ENCODE assay signal across 1 cellular context in genomic region chr1:230083053-230083452, GRCh38.
TF ChIP-seq lines count a peak whose summit lies in the region.

No MANE protein-coding gene starts in this region.

TF ChIP-seq in K562, 482 proteins besides CTCF, POLR2A, EP300 and RAD21:
- TF ChIP-seq, protein P1, sequence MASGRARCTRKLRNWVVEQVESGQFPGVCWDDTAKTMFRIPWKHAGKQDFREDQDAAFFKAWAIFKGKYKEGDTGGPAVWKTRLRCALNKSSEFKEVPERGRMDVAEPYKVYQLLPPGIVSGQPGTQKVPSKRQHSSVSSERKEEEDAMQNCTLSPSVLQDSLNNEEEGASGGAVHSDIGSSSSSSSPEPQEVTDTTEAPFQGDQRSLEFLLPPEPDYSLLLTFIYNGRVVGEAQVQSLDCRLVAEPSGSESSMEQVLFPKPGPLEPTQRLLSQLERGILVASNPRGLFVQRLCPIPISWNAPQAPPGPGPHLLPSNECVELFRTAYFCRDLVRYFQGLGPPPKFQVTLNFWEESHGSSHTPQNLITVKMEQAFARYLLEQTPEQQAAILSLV (tag; IDR thresholded peaks at IDR 0.05): no peak
- TF ChIP-seq, protein P2, sequence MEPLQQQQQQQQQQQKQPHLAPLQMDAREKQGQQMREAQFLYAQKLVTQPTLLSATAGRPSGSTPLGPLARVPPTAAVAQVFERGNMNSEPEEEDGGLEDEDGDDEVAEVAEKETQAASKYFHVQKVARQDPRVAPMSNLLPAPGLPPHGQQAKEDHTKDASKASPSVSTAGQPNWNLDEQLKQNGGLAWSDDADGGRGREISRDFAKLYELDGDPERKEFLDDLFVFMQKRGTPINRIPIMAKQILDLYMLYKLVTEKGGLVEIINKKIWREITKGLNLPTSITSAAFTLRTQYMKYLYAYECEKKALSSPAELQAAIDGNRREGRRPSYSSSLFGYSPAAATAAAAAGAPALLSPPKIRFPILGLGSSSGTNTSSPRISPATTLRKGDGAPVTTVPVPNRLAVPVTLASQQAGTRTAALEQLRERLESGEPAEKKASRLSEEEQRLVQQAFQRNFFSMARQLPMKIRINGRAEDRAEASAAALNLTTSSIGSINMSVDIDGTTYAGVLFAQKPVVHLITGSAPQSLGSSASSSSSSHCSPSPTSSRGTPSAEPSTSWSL (CRISPR knock-in tag; IDR thresholded peaks at IDR 0.05; ENCODE audit: borderline replicate concordance): no peak
- TF ChIP-seq ZNF740 (CRISPR knock-in tag; IDR thresholded peaks at IDR 0.05): peak; percentile 69; the same call in 1 of the 2 replicates
- TF ChIP-seq ZNF740 (tag; IDR thresholded peaks at IDR 0.05): no peak
- TF ChIP-seq TBP (optimal IDR thresholded peaks at IDR 0.05; ENCODE audit: low read depth, low read length): no peak
- TF ChIP-seq NFATC3 (IDR thresholded peaks at IDR 0.05): no peak
- no peak for TF ChIP-seq CC2D1A (IDR thresholded peaks at IDR 0.05)
- no peak for TF ChIP-seq PCBP2 (IDR thresholded peaks at IDR 0.05; ENCODE audit: low read depth, low read length, poor library complexity, severe bottlenecking)
- no peak for TF ChIP-seq LARP7 (IDR thresholded peaks at IDR 0.05)
- 0 out of 2 replicates have a peak, but pooled peaks have one; percentile 16 for TF ChIP-seq ZBTB7A (IDR thresholded peaks at IDR 0.05; ENCODE audit: borderline replicate concordance, control insufficient read depth, low read depth, low read length)
- no peak for TF ChIP-seq ZNF668 (CRISPR knock-in tag; IDR thresholded peaks at IDR 0.05)
- TF ChIP-seq HNRNPL (IDR thresholded peaks at IDR 0.05; ENCODE audit: low read depth, low read length): no peak
- no peak for TF ChIP-seq TOE1 (IDR thresholded peaks at IDR 0.05; ENCODE audit: borderline replicate concordance)
- TF ChIP-seq TOE1 (CRISPR knock-in tag; IDR thresholded peaks at IDR 0.05; ENCODE audit: borderline replicate concordance, low read depth): no peak
- no peak for TF ChIP-seq PRPF4 (IDR thresholded peaks at IDR 0.05; ENCODE audit: insufficient read depth, low read depth, low read length, poor library complexity, severe bottlenecking)
- no peak for TF ChIP-seq ATF6 (CRISPR knock-in tag; IDR thresholded peaks at IDR 0.05)
- no peak for TF ChIP-seq PKNOX1 (IDR thresholded peaks at IDR 0.05)
- TF ChIP-seq KAT8 (IDR thresholded peaks at IDR 0.05; ENCODE audit: low read depth): no peak
- TF ChIP-seq MEF2D (tag; conservative IDR thresholded peaks at IDR 0.05; ENCODE audit: low read depth): no peak
- peak in 1 of 2 experiments; percentile 99; a peak in 3 of 4 replicates for TF ChIP-seq TRIM24 (IDR thresholded peaks at IDR 0.05)
- TF ChIP-seq NFYB (IDR thresholded peaks at IDR 0.05; ENCODE audit: extremely low read depth, insufficient read length): no peak
